ENCODE assay signal across 10 cellular contexts in the genomic region with DNA sequence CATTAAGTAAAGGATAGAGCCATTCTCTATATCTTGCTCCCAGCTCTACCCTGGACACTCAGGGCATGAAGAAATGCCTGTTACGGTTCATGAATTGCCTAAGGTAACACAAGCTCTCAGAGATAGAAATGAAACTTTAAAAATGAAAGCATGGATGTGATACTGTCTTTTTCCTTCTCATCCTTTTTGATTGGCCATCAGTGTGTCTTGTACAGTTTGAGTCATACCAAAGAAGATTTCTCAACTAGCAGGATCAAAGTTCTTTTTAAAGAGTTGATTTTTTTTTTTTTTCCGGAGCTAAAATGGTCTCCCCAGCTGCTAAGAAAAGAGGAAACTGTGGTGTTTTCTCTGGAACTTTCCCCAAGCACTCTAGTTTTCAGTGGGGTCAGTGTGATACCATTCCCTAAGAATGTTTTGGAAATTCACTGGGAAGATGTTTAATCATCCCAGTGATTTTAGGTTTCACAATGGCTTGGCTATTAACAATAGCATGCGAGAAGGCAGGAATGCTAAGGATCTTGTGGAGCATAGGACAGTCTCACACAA.
DNase-seq lines count a peak whose midpoint lies in the region; ATAC-seq and TF ChIP-seq lines count a peak whose summit lies in the region.
"Had no signal": no experiment of that assay in that cellular context is flagged by ENCODE, and none has a peak within 500 bp of the region (broad histone marks: within the 10 kb centered on the region; RNA-seq: fewer than 3 reads in every experiment).

No MANE protein-coding gene starts in this region.

- H3K36me3 ChIP-seq in kidney epithelial cell (ENCODE audit: control insufficient read depth, insufficient read depth, low read length) = no peaks in the 10 kb centered on the region
- H3K36me3 ChIP-seq in subcutaneous abdominal adipose tissue (ENCODE audit: control insufficient read depth in 5 of 5, insufficient read depth in 5 of 5, low read length in 5 of 5) = no peaks in the 10 kb centered on the region

- ATAC-seq in GM19452 (IDR thresholded peaks at IDR 0.05; ENCODE audit: unreplicated experiment) (no peak), GM21619 (IDR thresholded peaks at IDR 0.05; ENCODE audit: unreplicated experiment) (no peak), HG02852 (IDR thresholded peaks at IDR 0.05; ENCODE audit: unreplicated experiment) (no peak), GM18909 (IDR thresholded peaks at IDR 0.05; ENCODE audit: poor library complexity, unreplicated experiment) (no peak)
- ATAC-seq: foreskin keratinocyte had no signal

- peak; percentile 89 for DNase-seq in HS-5 (ENCODE audit: low read depth)
- peak; percentile 75 for DNase-seq in astrocyte of the spinal cord (ENCODE audit: low read depth, low spot score)
- DNase-seq in kidney epithelial cell (ENCODE audit: low read depth) = peak; percentile 67
- DNase-seq: stimulated activated naive CD4-positive, alpha-beta T cell had no signal

- H3K27me3 ChIP-seq in kidney epithelial cell (ENCODE audit: control insufficient read depth, insufficient read depth, low read length) = no peaks in the 10 kb centered on the region
- H3K27me3 ChIP-seq in subcutaneous abdominal adipose tissue (ENCODE audit: control insufficient read depth in 5 of 5, insufficient read depth in 4 of 5, low read length in 5 of 5) = no peaks in the 10 kb centered on the region
- H3K27me3 ChIP-seq: foreskin keratinocyte had no signal

- TF ChIP-seq CTCF in astrocyte of the spinal cord (IDR thresholded peaks at IDR 0.05; ENCODE audit: low read depth, low read length) = no peak
- no peak for TF ChIP-seq CTCF in kidney epithelial cell (IDR thresholded peaks at IDR 0.05; ENCODE audit: insufficient read depth, low read length, poor library complexity, severe bottlenecking)

- peaks cover 7 to 19% (median 13%) of the 10 kb centered on the region in 5 donors for H3K4me1 ChIP-seq in subcutaneous abdominal adipose tissue (ENCODE audit: control insufficient read depth in 5 of 5, insufficient read depth in 5 of 5, low read length in 5 of 5)

- in situ Hi-C loops in astrocyte of the spinal cord (cut with HindIII; ENCODE audit: low sequenced_read_pairs) = no loop called here

- no peaks in the 10 kb centered on the region for H3K9me3 ChIP-seq in subcutaneous abdominal adipose tissue (ENCODE audit: control insufficient read depth in 5 of 5, low read length in 5 of 5)

- H3K4me3 ChIP-seq in astrocyte of the spinal cord (ENCODE audit: low read depth, low read length) = no peak overlapping the region
- H3K4me3 ChIP-seq in kidney epithelial cell (ENCODE audit: low read depth, low read length) = no peak overlapping the region
- H3K4me3 ChIP-seq in subcutaneous abdominal adipose tissue (ENCODE audit: low read depth in 1 of 5, low read length in 5 of 5) = peak overlapping the region in 3 of 5 donors; percentile 3 to 42 (median 41)

- H3K27ac ChIP-seq in subcutaneous abdominal adipose tissue (ENCODE audit: low read depth, low read length) = peak overlapping the region; percentile 73
- H3K27ac ChIP-seq: foreskin keratinocyte had no signal

- H3K9ac ChIP-seq in subcutaneous abdominal adipose tissue (ENCODE audit: low read length in 5 of 5) = peak overlapping the region in 1 of 5 donors; percentile 4

Comparison
In these comparisons a context has a peak if more than half of its experiments do, and no peak if none do; other contexts are left out.
1. H3K4me3 ChIP-seq: peak in subcutaneous abdominal adipose tissue (3 of 5); none in astrocyte of the spinal cord (single experiment) and kidney epithelial cell (single experiment).
2. Peak in every context shown above with its lines, with median percentiles within 50 percentile points of each other: DNase-seq.